In genomic region chr11:127675602-127676001, GRCh38 we compare ENCODE assay signal across 30 cellular contexts.
DNase-seq lines count a peak whose midpoint lies in the region; ATAC-seq and TF ChIP-seq lines count a peak whose summit lies in the region.
"Had no signal": no experiment of that assay in that cellular context is flagged by ENCODE, and none has a peak within 500 bp of the region (broad histone marks: within the 10 kb centered on the region; RNA-seq: fewer than 3 reads in every experiment).

No MANE protein-coding gene starts in this region.

- DNase-seq in NCI-H2029 (lab: John Stamatoyannopoulos, UW) (peak; percentile 9), NCI-H2029 treated with DMSO at 0.1 percent for 48 hours (lab: John Stamatoyannopoulos, UW) (no peak), RPMI7951 (ENCODE audit: low read depth) (peak; percentile 40), right lobe of liver (no peak), retinal pigment epithelial cell (ENCODE audit: low read depth) (peak; percentile 58), NCI-H446 (lab: John Stamatoyannopoulos, UW) (no peak), NCI-H187 (lab: John Stamatoyannopoulos, UW) (no peak), coronary artery (ENCODE audit: low spot score) (no peak)
- DNase-seq: activated CD4-positive, alpha-beta memory T cell treated with anti-CD3 and anti-CD28 coated beads, Interleukin-2, amount 10 ng/mL, durations not matched to agents 7 days and 5 days; activated CD4-positive, alpha-beta T cell treated with anti-CD3 and anti-CD28 coated beads for 1 hour; activated CD8-positive, alpha-beta memory T cell treated with anti-CD3 and anti-CD28 coated beads, Interleukin-2, amount 50 U/mL, for 48 hours; activated naive CD4-positive, alpha-beta T cell treated with anti-CD3 and anti-CD28 coated beads for 36 hours; Calu3; dermis blood vessel endothelial cell; EL; endodermal cell; H7; natural killer cell; NCI-H1694; NCI-H526 treated with DMSO at 0.1 percent for 48 hours; PC-3; retina; SHP77; stimulated activated CD8-positive, alpha-beta memory T cell treated with anti-CD3 and anti-CD28 coated beads, Interleukin-4, amount 100 ng/mL, for 48 hours; stimulated activated naive CD8-positive, alpha-beta T cell treated with anti-CD3 and anti-CD28 coated beads, Interleukin-15, amount 100 ng/mL, for 72 hours had no signal

- H3K36me3 ChIP-seq in right lobe of liver: no peaks in the 10 kb centered on the region
- H3K36me3 ChIP-seq: thoracic aorta, vagina had no signal

- intact Hi-C loops in right lobe of liver (cut with DNase I): no loop called here

- no peaks in the 10 kb centered on the region for H3K4me1 ChIP-seq in right lobe of liver
- H3K4me1 ChIP-seq: vagina had no signal

- TF ChIP-seq CTCF in right lobe of liver (IDR thresholded peaks at IDR 0.05) (no peak), retinal pigment epithelial cell (conservative IDR thresholded peaks at IDR 0.05; ENCODE audit: low read depth, low read length) (no peak), coronary artery (IDR thresholded peaks at IDR 0.05) (no peak)

- no peak for TF ChIP-seq POLR2A in right lobe of liver (IDR thresholded peaks at IDR 0.05)

- H3K9me3 ChIP-seq in right lobe of liver: no peaks in the 10 kb centered on the region
- H3K9me3 ChIP-seq: body of pancreas, thoracic aorta, vagina had no signal

- no peaks in the 10 kb centered on the region for H3K27me3 ChIP-seq in right lobe of liver
- H3K27me3 ChIP-seq: body of pancreas, vagina had no signal

- 24% methylated on average over 2 of the region's 2 CpGs for WGBS in right lobe of liver (ENCODE audit: insufficient coverage, low coverage, low lambda C conversion rate, missing lambda C conversion rate)

- H3K4me3 ChIP-seq in right lobe of liver (no peak overlapping the region), retinal pigment epithelial cell (ENCODE audit: low read length) (no peak overlapping the region), coronary artery (no peak overlapping the region)
- H3K4me3 ChIP-seq: body of pancreas, GM12878, thoracic aorta, vagina had no signal

- H3K27ac ChIP-seq in right lobe of liver (no peak overlapping the region), coronary artery (no peak overlapping the region)
- H3K27ac ChIP-seq: body of pancreas, thoracic aorta, vagina had no signal

- ATAC-seq in right lobe of liver: peak in 3 of 4 donors; percentile 18 to 63 (median 53)
- ATAC-seq: body of pancreas; esophagus mucosa; GM12878; natural killer cell; PC-3; stimulated activated naive CD8-positive, alpha-beta T cell treated with anti-CD3 and anti-CD28 coated beads, Interleukin-15, amount 100 ng/mL, for 72 hours had no signal

Comparison
In these comparisons a context has a peak if more than half of its experiments do, and no peak if none do; other contexts are left out.
1. DNase-seq: peak in NCI-H2029 (single experiment), RPMI7951 (single experiment) and retinal pigment epithelial cell (single experiment); none in NCI-H2029 treated with DMSO at 0.1 percent for 48 hours (single experiment), right lobe of liver (0 of 3), NCI-H446 (0 of 2), NCI-H187 (0 of 2) and coronary artery (single experiment).